ENCODE assay signal across 1 cellular context in genomic region chr1:46517010-46517600, GRCh38.
A peak's percentile ranks its signal among the peaks of the same experiment; 100 is the strongest.
TF ChIP-seq lines count a peak whose summit lies in the region.

No MANE protein-coding gene starts in this region.

TF ChIP-seq in K562, 482 proteins besides CTCF, POLR2A, EP300 and RAD21 (continued from another document and continues in another):
- TF ChIP-seq AFF1 (IDR thresholded peaks at IDR 0.05; ENCODE audit: low read depth in 1 of 2, partially characterized antibody in 2 of 2) (no peak), ZKSCAN3 (CRISPR knock-in tag; IDR thresholded peaks at IDR 0.05) (no peak), GTF2B (IDR thresholded peaks at IDR 0.05; ENCODE audit: extremely low read depth, insufficient read length) (no peak), ZNF75A (CRISPR knock-in tag; IDR thresholded peaks at IDR 0.05) (no peak), TAF15 (IDR thresholded peaks at IDR 0.05; ENCODE audit: low read depth, low read length) (no peak), SIN3B (IDR thresholded peaks at IDR 0.05; ENCODE audit: low read depth) (no peak), BCLAF1 (IDR thresholded peaks at IDR 0.05; ENCODE audit: borderline replicate concordance in 1 of 2, control insufficient read depth in 1 of 2, low read depth in 2 of 2, low read length in 1 of 2) (no peak), CBFB (CRISPR knock-in tag; IDR thresholded peaks at IDR 0.05) (no peak), EZH2 (IDR thresholded peaks at IDR 0.05; ENCODE audit: borderline replicate concordance, low read depth, low read length) (no peak), RBBP5 (IDR thresholded peaks at IDR 0.05; ENCODE audit: borderline replicate concordance, insufficient read depth, low read length, poor library complexity, severe bottlenecking) (no peak), ZNF311 (CRISPR knock-in tag; IDR thresholded peaks at IDR 0.05) (no peak), SMAD4 (CRISPR knock-in tag; conservative IDR thresholded peaks at IDR 0.05) (0 out of 2 replicates have a peak, but pooled peaks have one; percentile 16), ZNF695 (CRISPR knock-in tag; IDR thresholded peaks at IDR 0.05) (no peak), TBP (optimal IDR thresholded peaks at IDR 0.05; ENCODE audit: low read depth, low read length) (no peak), TCF15 (CRISPR knock-in tag; IDR thresholded peaks at IDR 0.05) (no peak), GTF2E2 (tag; IDR thresholded peaks at IDR 0.05) (no peak), CBX3 (IDR thresholded peaks at IDR 0.05; ENCODE audit: borderline replicate concordance in 1 of 2, low read length in 2 of 2) (no peak), SAFB2 (IDR thresholded peaks at IDR 0.05; ENCODE audit: borderline replicate concordance, low read depth, low read length, severe bottlenecking) (no peak), NFXL1 (CRISPR knock-in tag; IDR thresholded peaks at IDR 0.05) (no peak), ZKSCAN1 (IDR thresholded peaks at IDR 0.05; ENCODE audit: low read depth, low read length) (no peak), JUN (IDR thresholded peaks at IDR 0.05; ENCODE audit: borderline replicate concordance, low read depth, low read length) (no peak), JUN (CRISPR knock-in tag; IDR thresholded peaks at IDR 0.05; ENCODE audit: borderline replicate concordance) (no peak), MTA2 (IDR thresholded peaks at IDR 0.05; ENCODE audit: low read depth) (no peak), GTF2F1 (IDR thresholded peaks at IDR 0.05; ENCODE audit: low read depth, low read length) (no peak), NCOA2 (IDR thresholded peaks at IDR 0.05; ENCODE audit: partially characterized antibody in 2 of 2) (no peak), AFF4 (CRISPR knock-in tag; IDR thresholded peaks at IDR 0.05) (no peak), CBX1 (IDR thresholded peaks at IDR 0.05; ENCODE audit: low read depth) (no peak), PPARD (CRISPR knock-in tag; IDR thresholded peaks at IDR 0.05) (no peak), STAT6 (CRISPR knock-in tag; IDR thresholded peaks at IDR 0.05) (no peak), CTBP1 (IDR thresholded peaks at IDR 0.05; ENCODE audit: borderline replicate concordance) (peak; percentile 90), MAZ (CRISPR knock-in tag; conservative IDR thresholded peaks at IDR 0.05 in 1 of 2, IDR thresholded peaks at IDR 0.05 in 1 of 2) (peak; percentile 19 to 77; a peak in 2 of 4 replicates), SRF (CRISPR knock-in tag; IDR thresholded peaks at IDR 0.05) (peak in 1 of 2 experiments; percentile 92; a peak in 1 of 4 replicates), ATF4 (CRISPR knock-in tag; IDR thresholded peaks at IDR 0.05) (no peak), ZBED1 (IDR thresholded peaks at IDR 0.05) (no peak), ZNF274 (IDR thresholded peaks at IDR 0.05; ENCODE audit: borderline replicate concordance, low read depth, low read length) (no peak), TSHZ1 (CRISPR knock-in tag; IDR thresholded peaks at IDR 0.05) (no peak), NFYB (IDR thresholded peaks at IDR 0.05; ENCODE audit: extremely low read depth, insufficient read length) (no peak), ZNF280B (CRISPR knock-in tag; IDR thresholded peaks at IDR 0.05) (no peak), SRSF1 (IDR thresholded peaks at IDR 0.05; ENCODE audit: low read depth, low read length) (no peak), NELFE (IDR thresholded peaks at IDR 0.05; ENCODE audit: insufficient read depth, insufficient read length) (no peak), ARNT (IDR thresholded peaks at IDR 0.05) (no peak)
